ENCODE assay signal across 22 cellular contexts in the genomic region with DNA sequence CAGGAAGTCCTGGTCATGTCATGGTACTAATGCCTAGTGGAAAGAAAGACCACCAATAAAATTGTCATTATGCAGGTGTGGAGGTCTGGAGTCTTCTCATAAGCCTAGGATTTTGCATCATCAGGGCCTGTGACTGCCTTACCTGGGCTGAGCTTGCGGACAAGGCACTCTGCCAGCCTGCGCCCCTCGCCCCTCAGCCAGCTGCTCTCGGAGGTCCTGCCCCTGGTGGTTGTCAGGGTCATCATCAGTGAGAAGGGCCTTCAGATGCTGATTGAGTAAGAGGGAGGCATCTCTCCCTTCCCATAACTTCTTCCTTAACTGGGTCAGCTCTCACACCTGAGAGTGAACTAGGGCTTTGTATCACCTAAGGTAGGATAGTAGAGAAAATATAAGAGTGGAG.
DNase-seq lines count a peak whose midpoint lies in the region; ATAC-seq, FAIRE-seq and TF ChIP-seq lines count a peak whose summit lies in the region.
"Had no signal": no experiment of that assay in that cellular context is flagged by ENCODE, and none has a peak within 500 bp of the region (broad histone marks: within the 10 kb centered on the region; RNA-seq: fewer than 3 reads in every experiment).

No MANE protein-coding gene starts in this region.

- no peaks in the 10 kb centered on the region for H3K79me1 ChIP-seq in H1 (ENCODE audit: low read depth, low read length)
- H3K79me1 ChIP-seq in mesendoderm (ENCODE audit: low read length), result no peaks in the 10 kb centered on the region

- TF ChIP-seq RAD21 in HepG2 (CRISPR knock-in tag; IDR thresholded peaks at IDR 0.05), result no peak
- TF ChIP-seq RAD21 in H1 (IDR thresholded peaks at IDR 0.05 in 1 of 2, conservative IDR thresholded peaks at IDR 0.05 in 1 of 2; ENCODE audit: low read depth in 2 of 2, low read length in 2 of 2), result no peak

- intact Hi-C loops in HepG2 (cut with micrococcal nuclease; ENCODE audit: unreplicated experiment), result no loop called here
- intact Hi-C loops in right lobe of liver (cut with DNase I), result no loop called here

- WGBS in HepG2 (ENCODE audit: low lambda C conversion rate), result 27% methylated on average over 3 of the region's 4 CpGs
- 50% methylated on average over 1 of the region's 4 CpGs for WGBS in right lobe of liver (ENCODE audit: insufficient coverage, low coverage, low lambda C conversion rate, missing lambda C conversion rate)
- WGBS in H1 (ENCODE audit: extremely low coverage in 1 of 2, insufficient coverage in 1 of 2, insufficient read length in 1 of 2, insufficient replicate concordance in 2 of 2, low coverage in 1 of 2, low lambda C conversion rate in 2 of 2, missing lambda C conversion rate in 1 of 2), 2 experiments, result 82% methylated on average over 4 of the region's 4 CpGs; no CpG with 5 or more reads in 1 of the 2 experiments
- no CpG with 5 or more reads among the region's 4 CpGs for WGBS in mesendoderm (ENCODE audit: extremely low coverage, insufficient coverage, low lambda C conversion rate)

- in situ Hi-C loops in HepG2 (cut with HindIII; ENCODE audit: extremely low pct_ligation_motif_present, low pct_unique_long_range_greater_than_20kb), result no loop called here

- ATAC-seq in HepG2 (peak; percentile 32; the same call in 1 of the 3 replicates), right lobe of liver (no peak), HG03108 (IDR thresholded peaks at IDR 0.05; ENCODE audit: unreplicated experiment) (no peak), HG02885 (IDR thresholded peaks at IDR 0.05; ENCODE audit: poor library complexity, unreplicated experiment) (no peak)
- ATAC-seq: CD8-positive, alpha-beta T cell; GM12878 had no signal

- CTCF ChIA-PET in HepG2 (lab: Yijun Ruan, JAX; ENCODE audit: low intra/inter-chr PET ratio, low total read pairs), result no interaction called here
- CTCF ChIA-PET in H1 (lab: Charles Lee; ENCODE audit: partially characterized antibody), result interaction anchor here (0.6 to 1.6 kb wide), 5 partner anchors 16 to 678 kb away, joined by 3 to 4 read pairs (median 3); no protein-coding TSS in a partner anchor

- H3K23me2 ChIP-seq in H1 (ENCODE audit: low read depth, low read length), result no peaks in the 10 kb centered on the region

- H4K8ac ChIP-seq in H1 (ENCODE audit: extremely low read depth, insufficient read depth, low read length) (no peak overlapping the region), mesendoderm (ENCODE audit: low read depth, low read length) (no peak overlapping the region)

- H4K20me1 ChIP-seq in HepG2 (ENCODE audit: insufficient read depth, low read length) (no peaks in the 10 kb centered on the region), Loucy (ENCODE audit: insufficient read depth, low read length, poor library complexity, severe bottlenecking) (no peaks in the 10 kb centered on the region), H1 (replicated peaks in 1 of 2; ENCODE audit: control insufficient read depth in 1 of 2, insufficient read depth in 2 of 2, low read length in 2 of 2) (no peaks in the 10 kb centered on the region)
- H4K20me1 ChIP-seq: BLaER1 had no signal

- H3K14ac ChIP-seq in H1 (ENCODE audit: insufficient read length), result no peak overlapping the region

- TF ChIP-seq EP300 in HepG2 (IDR thresholded peaks at IDR 0.05; ENCODE audit: low read depth in 2 of 2, low read length in 2 of 2) (no peak), HepG2 (CRISPR knock-in tag; IDR thresholded peaks at IDR 0.05; ENCODE audit: borderline replicate concordance) (no peak), H1 (IDR thresholded peaks at IDR 0.05; ENCODE audit: borderline replicate concordance in 1 of 2, low read depth in 2 of 2, low read length in 2 of 2) (no peak)

- no peak overlapping the region for H2BK12ac ChIP-seq in H1 (ENCODE audit: low read depth, low read length)

- H3K27me3 ChIP-seq in HepG2 (ENCODE audit: control insufficient read depth in 1 of 2, insufficient read depth in 2 of 2, low read length in 2 of 2), result no peaks in the 10 kb centered on the region; a peak in 1 of 5 replicates
- H3K27me3 ChIP-seq in right lobe of liver, result no peaks in the 10 kb centered on the region
- H3K27me3 ChIP-seq in Loucy (ENCODE audit: insufficient read depth, low read length, poor library complexity, severe bottlenecking), result no peaks in the 10 kb centered on the region
- no peaks in the 10 kb centered on the region; a peak in 1 of 7 replicates for H3K27me3 ChIP-seq in H1 (replicated peaks in 1 of 4; ENCODE audit: control insufficient read depth in 3 of 4, extremely low read depth in 1 of 4, insufficient read depth in 3 of 4, low read length in 3 of 4)
- H3K27me3 ChIP-seq in mesendoderm (ENCODE audit: insufficient read depth, low read length, poor library complexity), result no peaks in the 10 kb centered on the region
- H3K27me3 ChIP-seq: BLaER1 had no signal

- no peaks in the 10 kb centered on the region for H3F3A ChIP-seq in Loucy (ENCODE audit: low read depth)

- no peak overlapping the region for H4K91ac ChIP-seq in H1 (replicated peaks; ENCODE audit: insufficient read length, low read length)

- TF ChIP-seq POLR2A in HepG2 (IDR thresholded peaks at IDR 0.05; ENCODE audit: insufficient read depth in 1 of 2, low read depth in 2 of 2, low read length in 2 of 2) (no peak), right lobe of liver (IDR thresholded peaks at IDR 0.05) (no peak), H1 (IDR thresholded peaks at IDR 0.05; ENCODE audit: control extremely low read depth in 1 of 2, low read depth in 2 of 2, low read length in 2 of 2) (no peak)

- H2AK5ac ChIP-seq in H1 (ENCODE audit: low read depth, low read length) (no peak overlapping the region), mesendoderm (ENCODE audit: low read length) (no peak overlapping the region)

- POLR2A ChIA-PET in HepG2 (lab: Yijun Ruan, JAX) (no interaction called here), H1 (lab: Charles Lee; ENCODE audit: partially characterized antibody) (no interaction called here)

- H3K4me2 ChIP-seq in HepG2 (ENCODE audit: low read depth, low read length) (no peak overlapping the region), Loucy (ENCODE audit: low read depth, low read length, poor library complexity, severe bottlenecking) (no peak overlapping the region), H1 (ENCODE audit: insufficient read depth in 1 of 2, low read depth in 2 of 2, low read length in 2 of 2) (no peak overlapping the region), mesendoderm (ENCODE audit: low read length) (no peak overlapping the region)
- H3K4me2 ChIP-seq: BLaER1 had no signal

- H2BK5ac ChIP-seq in H1 (ENCODE audit: low read depth, low read length) (no peak overlapping the region), mesendoderm (ENCODE audit: low read length) (no peak overlapping the region)

- H3K56ac ChIP-seq in H1 (replicated peaks; ENCODE audit: insufficient read length, low read depth, low read length), result no peak overlapping the region
- no peak overlapping the region for H3K56ac ChIP-seq in mesendoderm (ENCODE audit: low read length)

- no peak overlapping the region for H3K9ac ChIP-seq in HepG2 (ENCODE audit: insufficient read depth, low read depth, low read length)
- H3K9ac ChIP-seq in Loucy (ENCODE audit: low read depth, low read length, poor library complexity, severe bottlenecking), result no peak overlapping the region
- no peak overlapping the region for H3K9ac ChIP-seq in H1 (replicated peaks in 1 of 4; ENCODE audit: extremely low read depth in 1 of 4, low read depth in 3 of 4, low read length in 3 of 4)
- H3K9ac ChIP-seq in mesendoderm (ENCODE audit: low read length), result no peak overlapping the region
- H3K9ac ChIP-seq: BLaER1 had no signal

- H2AFZ ChIP-seq in HepG2 (ENCODE audit: low read length), result no peak overlapping the region
- H2AFZ ChIP-seq in Loucy (ENCODE audit: low read length), result no peak overlapping the region
- no peak overlapping the region for H2AFZ ChIP-seq in H1 (ENCODE audit: low read length)

- no peaks in the 10 kb centered on the region for H3K79me2 ChIP-seq in HepG2 (ENCODE audit: insufficient read depth, low read length)
- H3K79me2 ChIP-seq in Loucy (ENCODE audit: insufficient read depth, low read length), result no peaks in the 10 kb centered on the region
- no peaks in the 10 kb centered on the region for H3K79me2 ChIP-seq in H1 (ENCODE audit: control insufficient read depth in 1 of 2, insufficient read depth in 2 of 2, low read length in 2 of 2)
- no peaks in the 10 kb centered on the region for H3K79me2 ChIP-seq in mesendoderm (ENCODE audit: control insufficient read depth, insufficient read depth, low read length)

- H3K36me3 ChIP-seq in HepG2 (replicated peaks in 1 of 2; ENCODE audit: control insufficient read depth in 1 of 2, insufficient read depth in 2 of 2, low read length in 2 of 2) (no peaks in the 10 kb centered on the region), right lobe of liver (no peaks in the 10 kb centered on the region), Loucy (ENCODE audit: insufficient read depth, low read length) (no peaks in the 10 kb centered on the region), H1 (ENCODE audit: control insufficient read depth in 2 of 4, insufficient read depth in 4 of 4, low read length in 3 of 4) (no peaks in the 10 kb centered on the region), mesendoderm (ENCODE audit: control insufficient read depth, insufficient read depth, low read length) (no peaks in the 10 kb centered on the region)
- H3K36me3 ChIP-seq: BLaER1, HAP-1 had no signal

- FAIRE-seq in HepG2 (lab: Jason Lieb, UNC), result no peak
- FAIRE-seq in H1 (lab: Jason Lieb, UNC), result no peak
- no peak for FAIRE-seq in urothelium cell line (lab: Jason Lieb, UNC)
- FAIRE-seq: A204.1, G401.6, GM12878 had no signal

- no peak overlapping the region for H3K18ac ChIP-seq in H1 (ENCODE audit: extremely low read depth, low read length)
- no peak overlapping the region for H3K18ac ChIP-seq in mesendoderm (ENCODE audit: low read length)

- BruUV-seq in HepG2 (replicated peaks; lab: Mats Ljungman, UMichigan), result no TSS peak

- H3K4me1 ChIP-seq in HepG2 (ENCODE audit: insufficient read depth, low read length) (no peaks in the 10 kb centered on the region), right lobe of liver (no peaks in the 10 kb centered on the region), Loucy (ENCODE audit: insufficient read depth, low read length, poor library complexity, severe bottlenecking) (peaks cover 6% of the 10 kb centered on the region), H1 (replicated peaks in 1 of 4; ENCODE audit: control insufficient read depth in 3 of 4, insufficient read depth in 4 of 4, low read length in 3 of 4) (no peaks in the 10 kb centered on the region), mesendoderm (ENCODE audit: control insufficient read depth, low read depth, low read length) (no peaks in the 10 kb centered on the region)
- H3K4me1 ChIP-seq: Caco-2, HAP-1 had no signal

- H2BK20ac ChIP-seq in H1 (ENCODE audit: low read length), result no peak overlapping the region

- H3K9me2 ChIP-seq in Loucy (replicated peaks; ENCODE audit: low read depth, low read length), result no peaks in the 10 kb centered on the region

- H4K5ac ChIP-seq in H1 (ENCODE audit: insufficient read length, low read depth, low read length) (no peak overlapping the region), mesendoderm (ENCODE audit: low read length) (no peak overlapping the region)

- H3K27ac ChIP-seq in HepG2 (ENCODE audit: extremely low read length, insufficient read depth, low read length) (no peak overlapping the region), right lobe of liver (no peak overlapping the region), H1 (ENCODE audit: low read depth, low read length) (no peak overlapping the region), mesendoderm (ENCODE audit: low read depth, low read length) (no peak overlapping the region)
- H3K27ac ChIP-seq: 22Rv1, BLaER1, C4-2B had no signal

- H2BK120ac ChIP-seq in H1 (replicated peaks; ENCODE audit: low read depth, low read length) (no peak overlapping the region), mesendoderm (ENCODE audit: low read depth, low read length) (no peak overlapping the region)

- H3K4me3 ChIP-seq in HepG2 (replicated peaks in 1 of 3; ENCODE audit: insufficient read depth in 1 of 3, low read depth in 2 of 3, low read length in 3 of 3), result no peak overlapping the region
- H3K4me3 ChIP-seq in right lobe of liver, result no peak overlapping the region
- H3K4me3 ChIP-seq in Loucy (ENCODE audit: low read length, poor library complexity, severe bottlenecking), result no peak overlapping the region
- H3K4me3 ChIP-seq in H1 (ENCODE audit: extremely low read depth in 1 of 4, insufficient read depth in 2 of 4, low read depth in 3 of 4, low read length in 4 of 4), result no peak overlapping the region
- H3K4me3 ChIP-seq in mesendoderm (ENCODE audit: low read length), result no peak overlapping the region
- H3K4me3 ChIP-seq: BLaER1, GM12878, HAP-1 had no signal

- H2BK15ac ChIP-seq in H1 (ENCODE audit: low read length), result no peak overlapping the region
- H2BK15ac ChIP-seq in mesendoderm (replicated peaks; ENCODE audit: low read depth), result no peak overlapping the region

- H3K4ac ChIP-seq in H1 (replicated peaks; ENCODE audit: insufficient read length, low read depth, low read length), result no peak overlapping the region
- no peak overlapping the region for H3K4ac ChIP-seq in mesendoderm (ENCODE audit: low read depth, low read length)

- DNase-seq in HepG2 (ENCODE audit: low spot score) (no peak), right lobe of liver (no peak), H1 (ENCODE audit: low read depth in 1 of 2, low spot score in 2 of 2) (no peak), mesendoderm (peak; percentile 7), urothelium cell line (ENCODE audit: low spot score) (no peak)
- DNase-seq: Caco-2; CD4-positive, CD25-positive, alpha-beta regulatory T cell; CD8-positive, alpha-beta T cell; DMS153; DND-41; GOT3; HFFc6 had no signal

- TF ChIP-seq CTCF in HepG2 (CRISPR knock-in tag; IDR thresholded peaks at IDR 0.05), result no peak
- TF ChIP-seq CTCF in right lobe of liver (IDR thresholded peaks at IDR 0.05), result no peak
- peak; percentile 31; the same call in 1 of the 2 replicates for TF ChIP-seq CTCF in Loucy (conservative IDR thresholded peaks at IDR 0.05; ENCODE audit: low read length)
- peak in 1 of 3 experiments; percentile 49; a peak in 1 of 4 replicates for TF ChIP-seq CTCF in H1 (IDR thresholded peaks at IDR 0.05; ENCODE audit: control extremely low read depth in 1 of 3, insufficient read depth in 1 of 3, low read depth in 1 of 3, low read length in 3 of 3)

- no peaks in the 10 kb centered on the region for H3K9me3 ChIP-seq in HepG2 (ENCODE audit: low read length)
- H3K9me3 ChIP-seq in right lobe of liver, result no peaks in the 10 kb centered on the region
- H3K9me3 ChIP-seq in Loucy (ENCODE audit: insufficient read depth, low read depth, low read length), result no peaks in the 10 kb centered on the region
- no peaks in the 10 kb centered on the region for H3K9me3 ChIP-seq in H1 (ENCODE audit: insufficient read depth in 2 of 2, low read depth in 1 of 2, low read length in 1 of 2)
- H3K9me3 ChIP-seq: BLaER1, Caco-2, HAP-1 had no signal

- no peak overlapping the region for H3K23ac ChIP-seq in H1 (ENCODE audit: insufficient read length)
- H3K23ac ChIP-seq in mesendoderm (ENCODE audit: low read length), result no peak overlapping the region
